Comparison of ENCODE assay signal across 8 cellular contexts in the genomic region with DNA sequence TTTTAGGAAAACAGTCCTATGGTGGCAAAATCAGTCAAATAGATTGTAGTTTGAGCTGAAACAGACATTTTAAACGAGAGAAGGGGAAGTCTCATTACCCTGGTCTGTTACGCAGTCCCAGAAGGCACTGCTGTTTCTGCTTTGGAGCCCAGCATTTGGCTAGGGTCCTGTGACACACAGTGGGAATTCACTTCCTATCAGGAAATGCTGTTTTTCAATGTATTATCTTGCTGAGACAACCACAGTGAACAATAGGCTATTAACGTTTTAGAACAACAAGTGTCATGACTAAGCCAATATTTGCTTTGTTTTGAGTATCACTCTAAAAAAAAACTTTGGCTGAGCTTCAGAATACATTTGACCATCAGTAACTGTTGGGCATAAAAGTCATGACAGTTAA.
A peak's percentile ranks its signal among the peaks of the same experiment; 100 is the strongest.
DNase-seq lines count a peak whose midpoint lies in the region; ATAC-seq and TF ChIP-seq lines count a peak whose summit lies in the region.

No MANE protein-coding gene starts in this region.

- H4K91ac ChIP-seq in mesenchymal stem cell (ENCODE audit: low read length) = no peak overlapping the region

- peaks cover 3% of the 10 kb centered on the region for H4K20me1 ChIP-seq in osteoblast (ENCODE audit: insufficient read depth, low read length)

- H3K27me3 ChIP-seq in esophagus squamous epithelium = no peaks in the 10 kb centered on the region
- H3K27me3 ChIP-seq in osteoblast (ENCODE audit: insufficient read depth, low read length) = no peaks in the 10 kb centered on the region
- H3K27me3 ChIP-seq in mesenchymal stem cell (ENCODE audit: control insufficient read depth in 1 of 2, insufficient read depth in 1 of 2, low read length in 2 of 2) = no peaks in the 10 kb centered on the region

- no peak for ATAC-seq in HG03045 (IDR thresholded peaks at IDR 0.05; ENCODE audit: unreplicated experiment)

- 33 to 38% methylated on average over 3 of the region's 3 CpGs for WGBS in esophagus squamous epithelium, 2 donors
- WGBS in mesenchymal stem cell = 54% methylated on average over 2 of the region's 3 CpGs

- no peak overlapping the region for H4K8ac ChIP-seq in mesenchymal stem cell (ENCODE audit: low read length)

- H3K27ac ChIP-seq in RWPE1 (no peak overlapping the region), esophagus squamous epithelium (peak overlapping the region in 3 of 4 donors; percentile 23 to 67 (median 60)), osteoblast (ENCODE audit: low read depth, low read length) (peak overlapping the region; percentile 72), mesenchymal stem cell (ENCODE audit: low read length, poor library complexity, severe bottlenecking) (no peak overlapping the region)

- H2BK120ac ChIP-seq in mesenchymal stem cell (ENCODE audit: low read depth, low read length) = no peak overlapping the region

- no peak overlapping the region for H2BK5ac ChIP-seq in mesenchymal stem cell (ENCODE audit: low read depth, low read length, poor library complexity, severe bottlenecking)

- H2AFZ ChIP-seq in osteoblast (ENCODE audit: low read length) = no peak overlapping the region
- H2AFZ ChIP-seq in mesenchymal stem cell (ENCODE audit: low read depth, low read length) = no peak overlapping the region

- H3K9me3 ChIP-seq in esophagus squamous epithelium = no peaks in the 10 kb centered on the region
- H3K9me3 ChIP-seq in osteoblast (ENCODE audit: low read depth, low read length) = no peaks in the 10 kb centered on the region
- H3K9me3 ChIP-seq in mesenchymal stem cell (ENCODE audit: control insufficient read depth, low read length) = no peaks in the 10 kb centered on the region

- H3K14ac ChIP-seq in mesenchymal stem cell (ENCODE audit: low read length in 2 of 2) = peak overlapping the region in 1 of 2 experiments; percentile 75

- H3K4me2 ChIP-seq in osteoblast (ENCODE audit: insufficient read depth, low read length) = peak overlapping the region; percentile 3
- H3K4me2 ChIP-seq in mesenchymal stem cell (ENCODE audit: low read length, poor library complexity, severe bottlenecking) = no peak overlapping the region

- H2AK5ac ChIP-seq in mesenchymal stem cell (ENCODE audit: low read length, severe bottlenecking) = no peak overlapping the region

- H3K4me1 ChIP-seq in esophagus squamous epithelium = peaks cover 13 to 69% (median 16%) of the 10 kb centered on the region in 3 donors
- H3K4me1 ChIP-seq in osteoblast (ENCODE audit: insufficient read depth, low read length) = peaks cover 41% of the 10 kb centered on the region
- H3K4me1 ChIP-seq in mesenchymal stem cell (ENCODE audit: control insufficient read depth, insufficient read depth, low read depth, low read length) = peaks cover 2% of the 10 kb centered on the region

- intact Hi-C loops in esophagus squamous epithelium (cut with DNase I) = no loop called here

- H2BK12ac ChIP-seq in mesenchymal stem cell (ENCODE audit: low read length in 2 of 2) = peak overlapping the region in 1 of 2 experiments; percentile 18

- no peak overlapping the region for H3K9ac ChIP-seq in mesenchymal stem cell (ENCODE audit: low read length)

- no peak for DNase-seq in HEK293T (ENCODE audit: extremely low spot score)
- DNase-seq in RWPE1 (ENCODE audit: low spot score) = peak; percentile 26
- DNase-seq in esophagus squamous epithelium (lab: John Stamatoyannopoulos, UW) = no peak
- peak; percentile 10 for DNase-seq in osteoblast (ENCODE audit: insufficient read length, low spot score, missing footprints)
- no peak for DNase-seq in stimulated activated CD4-positive, alpha-beta T cell treated with anti-CD3 and anti-CD28 coated beads, Interleukin-1b, Interleukin-23, amount 100 ng/mL, for 48 hours
- no peak for DNase-seq in mesenchymal stem cell
- no peak for DNase-seq in NCI-H1417 treated with DMSO at 0.1 percent for 48 hours (lab: John Stamatoyannopoulos, UW)

- H3K4me3 ChIP-seq in esophagus squamous epithelium = no peak overlapping the region
- H3K4me3 ChIP-seq in osteoblast (ENCODE audit: insufficient read depth, low read length) = no peak overlapping the region
- H3K4me3 ChIP-seq in mesenchymal stem cell (ENCODE audit: insufficient read depth in 1 of 2, low read depth in 1 of 2, low read length in 2 of 2) = no peak overlapping the region

- H3K79me1 ChIP-seq in mesenchymal stem cell (replicated peaks; ENCODE audit: low read length, poor library complexity, severe bottlenecking) = peaks cover 17% of the 10 kb centered on the region

- TF ChIP-seq POLR2A in esophagus squamous epithelium (IDR thresholded peaks at IDR 0.05) = no peak

- H3K36me3 ChIP-seq in esophagus squamous epithelium = no peaks in the 10 kb centered on the region
- H3K36me3 ChIP-seq in osteoblast (ENCODE audit: insufficient read depth, low read length) = no peaks in the 10 kb centered on the region
- peaks cover 0 to 5% of the 10 kb centered on the region in 2 experiments for H3K36me3 ChIP-seq in mesenchymal stem cell (ENCODE audit: control insufficient read depth in 1 of 2, insufficient read depth in 2 of 2, low read depth in 1 of 2, low read length in 2 of 2)

- CTCF ChIA-PET in HEK293T (lab: Yijun Ruan, JAX) = no interaction called here
- CTCF ChIA-PET in RWPE1 (lab: Yijun Ruan, JAX) = interaction anchor here (0.6 to 1.7 kb wide), 3 partner anchors 73 to 198 kb away, joined by 3 to 5 read pairs (median 3); no protein-coding TSS in a partner anchor

- POLR2A ChIA-PET in HEK293T (lab: Yijun Ruan, JAX) = no interaction called here
- POLR2A ChIA-PET in RWPE1 (lab: Yijun Ruan, JAX; ENCODE audit: low non-redundant PET) = no interaction called here

- H2BK15ac ChIP-seq in mesenchymal stem cell (ENCODE audit: low read depth, poor library complexity, severe bottlenecking) = no peak overlapping the region

- peak overlapping the region in 1 of 2 experiments; percentile 48 for H3K18ac ChIP-seq in mesenchymal stem cell (ENCODE audit: low read depth in 1 of 2, low read length in 2 of 2)

- H3K23ac ChIP-seq in mesenchymal stem cell (ENCODE audit: low read length in 2 of 2) = no peak overlapping the region

- H3K79me2 ChIP-seq in osteoblast (ENCODE audit: insufficient read depth, low read length) = peaks cover 55% of the 10 kb centered on the region

- H3K4ac ChIP-seq in mesenchymal stem cell (ENCODE audit: low read depth in 1 of 2, low read length in 2 of 2) = no peak overlapping the region

- TF ChIP-seq CTCF in RWPE1 (conservative IDR thresholded peaks at IDR 0.05; ENCODE audit: low read depth) = no peak
- no peak for TF ChIP-seq CTCF in esophagus squamous epithelium (IDR thresholded peaks at IDR 0.05)
- TF ChIP-seq CTCF in osteoblast (IDR thresholded peaks at IDR 0.05; ENCODE audit: extremely low read depth, low read depth, low read length) = no peak

TF ChIP-seq in HEK293T, 16 proteins besides CTCF, POLR2A, EP300 and RAD21:
- 0 out of 2 replicates have a peak, but pooled peaks have one; percentile 46 for TF ChIP-seq FOXA1 (IDR thresholded peaks at IDR 0.05)
- TF ChIP-seq FOXK2 (IDR thresholded peaks at IDR 0.05) = no peak

Comparison
In these comparisons a context has a peak if more than half of its experiments do, and no peak if none do; other contexts are left out.
1. DNase-seq: peak in RWPE1 (single experiment) and osteoblast (single experiment); none in HEK293T (single experiment), esophagus squamous epithelium (single experiment), stimulated activated CD4-positive, alpha-beta T cell treated with anti-CD3 and anti-CD28 coated beads, Interleukin-1b, Interleukin-23, amount 100 ng/mL, for 48 hours (single experiment), mesenchymal stem cell (single experiment) and NCI-H1417 treated with DMSO at 0.1 percent for 48 hours (single experiment).
2. H3K27ac ChIP-seq: peak in esophagus squamous epithelium (3 of 4) and osteoblast (single experiment); none in RWPE1 (single experiment) and mesenchymal stem cell (single experiment).